In the genomic region with DNA sequence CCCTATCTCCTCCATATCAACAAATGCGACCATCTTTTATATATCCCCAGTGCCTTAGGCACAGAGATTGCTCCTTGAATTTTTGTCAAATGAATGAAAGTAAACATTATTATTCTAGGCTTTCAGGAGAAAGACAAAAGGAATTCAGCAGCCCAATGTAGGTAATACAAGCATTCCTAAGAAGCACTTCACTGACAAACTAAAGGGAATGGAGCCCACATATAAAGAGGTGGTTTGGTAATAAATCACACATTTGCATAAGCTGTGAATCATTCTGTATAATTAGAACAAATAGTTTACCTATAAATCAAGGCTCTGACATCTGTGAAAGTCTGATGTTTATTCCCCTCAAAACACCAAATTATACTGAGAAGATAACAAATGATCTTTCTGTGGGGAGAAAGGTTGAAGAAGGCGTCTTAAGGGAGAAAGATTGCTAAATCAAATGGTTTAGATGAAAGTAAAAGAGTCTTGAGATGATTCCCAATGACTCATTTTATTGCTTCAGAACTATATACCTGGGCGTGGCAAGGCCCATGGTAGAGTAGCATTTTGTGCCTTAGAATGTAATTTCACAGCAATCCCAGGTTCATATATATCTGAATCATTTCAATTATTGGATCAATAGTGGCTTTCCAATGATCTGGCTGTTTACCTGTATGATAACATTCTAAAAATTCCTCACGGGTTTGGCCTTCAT, we compare ENCODE assay signal across 23 cellular contexts.
"Had no signal": no experiment of that assay in that cellular context is flagged by ENCODE, and none has a peak within 500 bp of the region (broad histone marks: within the 10 kb centered on the region; RNA-seq: fewer than 3 reads in every experiment).

No MANE protein-coding gene starts in this region.

- H3K27ac ChIP-seq: body of pancreas, coronary artery, dorsolateral prefrontal cortex, heart left ventricle, left ventricle myocardium inferior, suprapubic skin, tibial nerve had no signal

- ATAC-seq: body of pancreas; esophagus mucosa; heart left ventricle; mucosa of descending colon; natural killer cell treated with Interleukin-12 subunit alpha and Interleukin-12 subunit beta and Interleukin-15 and Interleukin-18, amount 100 ng/mL, for 72 hours; right cardiac atrium had no signal

- H3K4me3 ChIP-seq: body of pancreas, coronary artery, dorsolateral prefrontal cortex, heart left ventricle, left ventricle myocardium inferior, lung, mucosa of descending colon, suprapubic skin, tibial nerve had no signal

- H3K27me3 ChIP-seq: body of pancreas, dorsolateral prefrontal cortex, heart left ventricle, suprapubic skin, tibial nerve had no signal

- H3K4me1 ChIP-seq: body of pancreas, heart left ventricle, left ventricle myocardium inferior, suprapubic skin, tibial nerve had no signal

- H3K36me3 ChIP-seq: heart left ventricle, left ventricle myocardium inferior, suprapubic skin, tibial nerve had no signal

- H3K9me3 ChIP-seq: body of pancreas, heart left ventricle, left ventricle myocardium inferior, suprapubic skin, tibial nerve had no signal

- DNase-seq: activated CD4-positive, alpha-beta memory T cell treated with anti-CD3 and anti-CD28 coated beads for 36 hours; activated CD4-positive, alpha-beta T cell treated with anti-CD3 and anti-CD28 coated beads, Interleukin-2, amount 10 ng/mL, durations not matched to agents 24 days and 14 days; activated CD4-positive, CD25-positive, alpha-beta regulatory T cell treated with anti-CD3 and anti-CD28 coated beads, Interleukin-2, amount 50 U/mL, for 72 hours; activated CD8-positive, alpha-beta memory T cell treated with anti-CD3 and anti-CD28 coated beads, Interleukin-2, amount 50 U/mL, for 4 hours; activated T-cell treated with anti-CD3 and anti-CD28 coated beads, Interleukin-2, amount 50 U/mL, for 24 hours; body of pancreas; dorsolateral prefrontal cortex; effector memory CD4-positive, alpha-beta T cell; foreskin fibroblast; heart left ventricle; left ventricle myocardium inferior; mucosa of descending colon; right cardiac atrium; stimulated activated CD4-positive, alpha-beta T cell treated with anti-CD3 and anti-CD28 coated beads, Interleukin-15, amount 100 ng/mL, for 24 hours; stimulated activated CD4-positive, alpha-beta T cell treated with anti-CD3 and anti-CD28 coated beads, Interleukin-2, amount 100 ng/mL, for 24 hours; stimulated activated naive CD4-positive, alpha-beta T cell; T-helper 2 cell had no signal
